9 cellular contexts compared by ENCODE assay signal in the genomic region with DNA sequence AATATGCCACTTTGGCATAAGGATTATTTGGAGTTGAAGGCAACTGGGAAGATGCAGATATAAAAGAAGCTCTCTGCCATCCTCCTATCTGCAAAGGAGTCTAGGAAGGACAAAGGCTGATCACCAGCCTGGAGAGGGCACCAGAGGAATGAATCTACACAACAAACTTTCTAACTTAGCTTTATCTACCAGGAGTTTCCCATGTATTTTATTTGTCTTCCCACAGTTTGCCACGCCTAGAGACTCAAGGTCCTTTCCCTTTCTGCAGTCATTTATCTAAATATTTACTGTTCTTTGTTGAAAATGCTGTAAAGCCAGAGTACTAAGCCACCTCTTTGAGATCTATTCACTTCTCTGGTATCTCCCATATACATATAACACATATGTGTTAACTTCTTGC. TPM values are rescaled to one million over a fixed set of nuclear protein-coding genes. Genes with fewer than 3 reads are reported as not detected.
DNase-seq lines count a peak whose midpoint lies in the region; ATAC-seq, FAIRE-seq and TF ChIP-seq lines count a peak whose summit lies in the region.
"Had no signal": no experiment of that assay in that cellular context is flagged by ENCODE, and none has a peak within 500 bp of the region (broad histone marks: within the 10 kb centered on the region; RNA-seq: fewer than 3 reads in every experiment).

No MANE protein-coding gene starts in this region.

- H3K9me3 ChIP-seq in Caco-2 (no peaks in the 10 kb centered on the region), HepG2 (ENCODE audit: low read length) (no peaks in the 10 kb centered on the region)

- no peak overlapping the region for H3K9ac ChIP-seq in HepG2 (ENCODE audit: insufficient read depth, low read depth, low read length)

- FAIRE-seq in HepG2 (lab: Jason Lieb, UNC), result peak; percentile 51

- H3K36me3 ChIP-seq in Caco-2 (ENCODE audit: control insufficient read depth, insufficient read depth, low read length) (no peaks in the 10 kb centered on the region), brain microvascular endothelial cell (replicated peaks) (no peaks in the 10 kb centered on the region), HepG2 (replicated peaks in 1 of 2; ENCODE audit: control insufficient read depth in 1 of 2, insufficient read depth in 2 of 2, low read length in 2 of 2) (no peaks in the 10 kb centered on the region)

- peak overlapping the region; percentile 34 for H3K4me2 ChIP-seq in HepG2 (ENCODE audit: low read depth, low read length)

- 0% methylated on average over 1 of the region's 1 CpG for WGBS in HepG2 (ENCODE audit: low lambda C conversion rate)

- TF ChIP-seq EP300 in HepG2 (IDR thresholded peaks at IDR 0.05; ENCODE audit: low read depth in 2 of 2, low read length in 2 of 2) (peak in 1 of 2 experiments; percentile 31; a peak in 1 of 4 replicates), HepG2 (CRISPR knock-in tag; IDR thresholded peaks at IDR 0.05; ENCODE audit: borderline replicate concordance) (no peak)

- no peak for TF ChIP-seq POLR2A in HepG2 (IDR thresholded peaks at IDR 0.05; ENCODE audit: insufficient read depth in 1 of 2, low read depth in 2 of 2, low read length in 2 of 2)

- H3K27me3 ChIP-seq in Caco-2 (replicated peaks; ENCODE audit: control insufficient read depth, insufficient read depth, low read length), result no peaks in the 10 kb centered on the region
- no peaks in the 10 kb centered on the region for H3K27me3 ChIP-seq in brain microvascular endothelial cell (replicated peaks)
- H3K27me3 ChIP-seq in HepG2 (ENCODE audit: control insufficient read depth in 1 of 2, insufficient read depth in 2 of 2, low read length in 2 of 2), result 0 out of 5 replicates have a peak, but pooled peaks cover 0 to 2% of the 10 kb centered on the region in 2 experiments

- POLR2A ChIA-PET in Caco-2 (lab: Charles Lee) (no interaction called here), HepG2 (lab: Yijun Ruan, JAX) (interaction anchor here (0.9 to 4.1 kb wide), 3 partner anchors 19 to 115 kb away, joined by 4 to 21 read pairs (median 5); a partner anchor contains a TSS)

- TF ChIP-seq RAD21 in HepG2 (CRISPR knock-in tag; IDR thresholded peaks at IDR 0.05), result 0 out of 2 replicates have a peak, but pooled peaks have one; percentile 7

- H3K4me3 ChIP-seq in Caco-2 (ENCODE audit: low read depth, low read length) (no peak overlapping the region), brain microvascular endothelial cell (ENCODE audit: low read depth, low read length) (no peak overlapping the region), HepG2 (replicated peaks in 1 of 3; ENCODE audit: insufficient read depth in 1 of 3, low read depth in 2 of 3, low read length in 3 of 3) (no peak overlapping the region)

- no peaks in the 10 kb centered on the region for H4K20me1 ChIP-seq in HepG2 (ENCODE audit: insufficient read depth, low read length)

- intact Hi-C loops in Caco-2 (cut with micrococcal nuclease; ENCODE audit: unreplicated experiment), result loop anchor here (1.0 to 2.0 kb wide), 3 partner anchors 33 to 88 kb away; a partner anchor contains a TSS
- intact Hi-C loops in HepG2 (cut with micrococcal nuclease; ENCODE audit: unreplicated experiment), result loop anchor here (5.0 to 10.0 kb wide), 2 partner anchors 34 to 87 kb away; a partner anchor contains a TSS

- CTCF ChIA-PET in Caco-2 (lab: Charles Lee), result interaction anchor here (0.6 to 2.3 kb wide), 12 partner anchors 11 to 150 kb away, joined by 3 to 31 read pairs (median 4); a partner anchor contains a TSS
- CTCF ChIA-PET in HepG2 (lab: Yijun Ruan, JAX; ENCODE audit: low intra/inter-chr PET ratio, low total read pairs), result no interaction called here

- ATAC-seq in HepG2 (peak; percentile 94), HG03045 (IDR thresholded peaks at IDR 0.05; ENCODE audit: unreplicated experiment) (no peak), HG03108 (IDR thresholded peaks at IDR 0.05; ENCODE audit: unreplicated experiment) (no peak)

- H3K27me3 Mint-ChIP-seq in Caco-2 (ENCODE audit: insufficient read depth, unreplicated experiment), result no peaks in the 10 kb centered on the region

- BruUV-seq in Caco-2 (replicated peaks; lab: Mats Ljungman, UMichigan) (no TSS peak), HepG2 (replicated peaks; lab: Mats Ljungman, UMichigan) (no TSS peak)

- H3K27ac Mint-ChIP-seq in Caco-2 (ENCODE audit: unreplicated experiment), result peak overlapping the region; percentile 57

- H3K27ac ChIP-seq in brain microvascular endothelial cell, result no peak overlapping the region
- no peak overlapping the region for H3K27ac ChIP-seq in HepG2 (ENCODE audit: extremely low read length, insufficient read depth, low read length)
- H3K27ac ChIP-seq: HL-60 had no signal

- H3K79me2 ChIP-seq in HepG2 (ENCODE audit: insufficient read depth, low read length), result no peaks in the 10 kb centered on the region

- TF ChIP-seq CTCF in Caco-2 (IDR thresholded peaks at IDR 0.05; ENCODE audit: insufficient read depth in 1 of 2, low read depth in 1 of 2, low read length in 1 of 2, severe bottlenecking in 1 of 2, unreplicated experiment in 1 of 2) (peak; percentile 19 to 35), brain microvascular endothelial cell (IDR thresholded peaks at IDR 0.05; ENCODE audit: low read depth, low read length, missing control alignments) (peak; percentile 72), HepG2 (CRISPR knock-in tag; IDR thresholded peaks at IDR 0.05) (peak; percentile 71)

- H3K4me3 Mint-ChIP-seq in Caco-2 (ENCODE audit: unreplicated experiment), result peak overlapping the region; percentile 17

- in situ Hi-C loops in brain microvascular endothelial cell (cut with HindIII; ENCODE audit: low pct_ligation_motif_present, low sequenced_read_pairs), result no loop called here
- in situ Hi-C loops in HepG2 (cut with HindIII; ENCODE audit: extremely low pct_ligation_motif_present, low pct_unique_long_range_greater_than_20kb), result no loop called here

- H3K4me1 Mint-ChIP-seq in Caco-2 (ENCODE audit: low read depth, unreplicated experiment), result peaks cover 23% of the 10 kb centered on the region

- H2AFZ ChIP-seq in HepG2 (ENCODE audit: low read length), result no peak overlapping the region

- peaks cover 10% of the 10 kb centered on the region for H3K36me3 Mint-ChIP-seq in Caco-2 (ENCODE audit: insufficient read depth, unreplicated experiment)

- H3K9me3 Mint-ChIP-seq in Caco-2 (ENCODE audit: unreplicated experiment), result no peaks in the 10 kb centered on the region

- H3K4me1 ChIP-seq in Caco-2, result peaks cover 57% of the 10 kb centered on the region
- peaks cover 47% of the 10 kb centered on the region for H3K4me1 ChIP-seq in HepG2 (ENCODE audit: insufficient read depth, low read length)

- peak; percentile 50 to 59 for DNase-seq in Caco-2
- peak; percentile 31 for DNase-seq in HuH-7.5 (ENCODE audit: low spot score)
- peak; percentile 35 for DNase-seq in brain microvascular endothelial cell
- DNase-seq in HepG2 (ENCODE audit: low spot score), result peak; percentile 78
- DNase-seq in NCI-H510A (lab: John Stamatoyannopoulos, UW), result no peak
- no peak for DNase-seq in activated effector memory CD4-positive, alpha-beta T cell treated with anti-CD3 and anti-CD28 coated beads, Interleukin-2, amount 50 U/mL, for 16 hours

RNA-seq across cellular contexts. Expression of a gene that starts 32.2 kb away (rescaled TPM):
- total RNA-seq in Caco-2 (2022) (9.8 and 14.4 TPM in 2 replicates), HepG2 (2016; rRNA removed; fragmentation: Illumina TruSeq; extraction: Trizol) (0.15 and 0.20 TPM in 2 replicates)
- not detected in 2 replicates for total RNA-seq in HepG2 (2016; cell fraction: cytosol; rRNA removed; fragmentation: Illumina TruSeq; extraction: Trizol; ENCODE audit: low read depth)
- 0.12 and 0.24 TPM in 2 replicates for total RNA-seq in HepG2 (2016; cell fraction: insoluble cytoplasmic fraction; rRNA removed; fragmentation: Illumina TruSeq; extraction: Trizol)
- total RNA-seq in HepG2 (2016; cell fraction: membrane; rRNA removed; fragmentation: Illumina TruSeq; extraction: Trizol), result 0.19 and 0.21 TPM in 2 replicates
- total RNA-seq in HepG2 (2016; cell fraction: nucleus; rRNA removed; fragmentation: Illumina TruSeq; extraction: Trizol), result 0.19 and 0.22 TPM in 2 replicates
- polyA plus RNA-seq in HepG2 (2011; rRNA removed), result 0.11 and 0.17 TPM in 2 replicates
- 0.24 and 0.28 TPM in 2 replicates for polyA plus RNA-seq in HepG2 (2011; cell fraction: cytosol; rRNA removed)
- polyA plus RNA-seq in HepG2 (2011; cell fraction: nucleus; rRNA removed), result 0.06 and 0.12 TPM in 2 replicates
- 0.17 and 0.24 TPM in 2 replicates for polyA plus RNA-seq in HepG2 (2012)
- polyA plus RNA-seq in HepG2 (2016; cell fraction: cytosol; fragmentation: Illumina TruSeq; extraction: Trizol; ENCODE audit: low read depth), result 0.02 TPM in 1 of 2 replicates, not detected in the other
- polyA plus RNA-seq in HepG2 (2016; cell fraction: insoluble cytoplasmic fraction; fragmentation: Illumina TruSeq; extraction: Trizol; ENCODE audit: low read depth), result 0.05 and 0.16 TPM in 2 replicates
- 0.05 and 0.16 TPM in 2 replicates for polyA plus RNA-seq in HepG2 (2016; cell fraction: membrane; fragmentation: Illumina TruSeq; extraction: Trizol; ENCODE audit: low read depth)
- polyA plus RNA-seq in HepG2 (2016; cell fraction: nucleus; fragmentation: Illumina TruSeq; extraction: Trizol; ENCODE audit: insufficient read depth, low read depth), result 0.24 TPM in 1 of 2 replicates, not detected in the other
- polyA minus RNA-seq in HepG2 (2011; rRNA and poly(A)+ RNA removed; ENCODE audit: low replicate concordance), result 2.2 and 40.9 TPM in 2 replicates
- polyA minus RNA-seq in HepG2 (2011; cell fraction: cytosol; rRNA and poly(A)+ RNA removed), result not detected in 2 replicates
- polyA minus RNA-seq in HepG2 (2011; cell fraction: nucleus; rRNA and poly(A)+ RNA removed), result 0.37 and 0.39 TPM in 2 replicates

RNA-seq across cellular contexts. Expression of a gene that starts 46.1 kb away (rescaled TPM):
- total RNA-seq in Caco-2 (2022) (33.8 and 38.3 TPM in 2 replicates), HepG2 (2016; rRNA removed; fragmentation: Illumina TruSeq; extraction: Trizol) (58.9 and 87.3 TPM in 2 replicates)
- total RNA-seq in HepG2 (2016; cell fraction: cytosol; rRNA removed; fragmentation: Illumina TruSeq; extraction: Trizol; ENCODE audit: low read depth), result 21.6 and 23.6 TPM in 2 replicates
- total RNA-seq in HepG2 (2016; cell fraction: insoluble cytoplasmic fraction; rRNA removed; fragmentation: Illumina TruSeq; extraction: Trizol), result 64.0 and 92.3 TPM in 2 replicates
- 53.8 and 56.3 TPM in 2 replicates for total RNA-seq in HepG2 (2016; cell fraction: membrane; rRNA removed; fragmentation: Illumina TruSeq; extraction: Trizol)
- 43.7 and 47.1 TPM in 2 replicates for total RNA-seq in HepG2 (2016; cell fraction: nucleus; rRNA removed; fragmentation: Illumina TruSeq; extraction: Trizol)
- polyA plus RNA-seq in HepG2 (2011; rRNA removed), result 52.0 and 62.3 TPM in 2 replicates
- 41.9 and 51.7 TPM in 2 replicates for polyA plus RNA-seq in HepG2 (2011; cell fraction: cytosol; rRNA removed)
- 30.6 and 34.3 TPM in 2 replicates for polyA plus RNA-seq in HepG2 (2011; cell fraction: nucleus; rRNA removed)
- 43.5 and 57.9 TPM in 2 replicates for polyA plus RNA-seq in HepG2 (2012)
- 12.7 and 14.9 TPM in 2 replicates for polyA plus RNA-seq in HepG2 (2016; cell fraction: cytosol; fragmentation: Illumina TruSeq; extraction: Trizol; ENCODE audit: low read depth)
- polyA plus RNA-seq in HepG2 (2016; cell fraction: insoluble cytoplasmic fraction; fragmentation: Illumina TruSeq; extraction: Trizol; ENCODE audit: low read depth), result 77.8 and 78.4 TPM in 2 replicates
- 35.6 and 35.9 TPM in 2 replicates for polyA plus RNA-seq in HepG2 (2016; cell fraction: membrane; fragmentation: Illumina TruSeq; extraction: Trizol; ENCODE audit: low read depth)
- 47.7 and 49.8 TPM in 2 replicates for polyA plus RNA-seq in HepG2 (2016; cell fraction: nucleus; fragmentation: Illumina TruSeq; extraction: Trizol; ENCODE audit: insufficient read depth, low read depth)
- 60.5 and 98.2 TPM in 2 replicates for polyA minus RNA-seq in HepG2 (2011; rRNA and poly(A)+ RNA removed; ENCODE audit: low replicate concordance)
- 40.2 and 44.5 TPM in 2 replicates for polyA minus RNA-seq in HepG2 (2011; cell fraction: cytosol; rRNA and poly(A)+ RNA removed)
- 128 and 137 TPM in 2 replicates for polyA minus RNA-seq in HepG2 (2011; cell fraction: nucleus; rRNA and poly(A)+ RNA removed)

Comparison
In these comparisons a context has a peak if more than half of its experiments do, and no peak if none do; other contexts are left out.
1. DNase-seq: peak in Caco-2 (2 of 2), HuH-7.5 (single experiment), brain microvascular endothelial cell (single experiment) and HepG2 (single experiment); none in NCI-H510A (single experiment) and activated effector memory CD4-positive, alpha-beta T cell treated with anti-CD3 and anti-CD28 coated beads, Interleukin-2, amount 50 U/mL, for 16 hours (single experiment).
2. Peak in every context shown above with its lines, with median percentiles within 50 percentile points of each other: CTCF ChIP-seq.